Comparison of ENCODE assay signal across 23 cellular contexts in genomic region chr18:533995-534601, GRCh38. TPM values are rescaled to one million over a fixed set of nuclear protein-coding genes. Genes with fewer than 3 reads are reported as not detected.
"Had no signal": no experiment of that assay in that cellular context is flagged by ENCODE, and none has a peak within 500 bp of the region (broad histone marks: within the 10 kb centered on the region; RNA-seq: fewer than 3 reads in every experiment).

No MANE protein-coding gene starts in this region.

- H2AFZ ChIP-seq: parathyroid adenoma had no signal

- DNase-seq: cerebellar nuclear complex; colonic mucosa; dermis blood vessel endothelial cell; heart left ventricle; hippocampal formation; kidney glomerular epithelial cell; mesenchymal stem cell; naive B cell; occipital lobe; psoas muscle; stimulated activated CD4-positive, alpha-beta T cell treated with anti-CD3 and anti-CD28 coated beads, Interleukin-2, amount 100 ng/mL, for 24 hours; stimulated activated CD4-positive, alpha-beta T cell treated with anti-CD3 and anti-CD28 coated beads, Interleukin-4, amount 100 ng/mL, for 4 hours; stimulated activated naive B cell treated with anti-CD40 and anti-IgM and Interleukin-4, amounts not matched to agents 10 μg/mL and 1 μg/mL and 100 μg/mL, for 72 hours had no signal

- H3K27me3 ChIP-seq: colonic mucosa, heart left ventricle had no signal

- H3K79me2 ChIP-seq: parathyroid adenoma had no signal

- ATAC-seq: heart left ventricle; psoas muscle; sciatic nerve; stimulated activated naive B cell treated with anti-CD40 and anti-IgM and Interleukin-4, amounts not matched to agents 10 μg/mL and 1 μg/mL and 100 μg/mL, for 72 hours had no signal

- H3K27ac ChIP-seq: colonic mucosa, heart left ventricle, parathyroid adenoma, psoas muscle had no signal

- H3K36me3 ChIP-seq: colonic mucosa, heart left ventricle had no signal

- H3K4me1 ChIP-seq: colonic mucosa, heart left ventricle, parathyroid adenoma, psoas muscle had no signal

- H3K4me3 ChIP-seq: colonic mucosa, heart left ventricle, psoas muscle had no signal

- H3K9me3 ChIP-seq: colonic mucosa, heart left ventricle, psoas muscle had no signal

RNA-seq across cellular contexts. Expression of gene CETN1, which starts 46.1 kb away (rescaled TPM):
- total RNA-seq: cardiac septum, colonic mucosa, dermis blood vessel endothelial cell, epithelial cell of proximal tubule, fibroblast of lung, frontal cortex, glomerular endothelial cell, heart left ventricle, lower leg skin, occipital lobe, psoas muscle, sciatic nerve, skeletal muscle tissue, urinary bladder had no signal
